ENCODE assay signal across 20 cellular contexts in the genomic region with DNA sequence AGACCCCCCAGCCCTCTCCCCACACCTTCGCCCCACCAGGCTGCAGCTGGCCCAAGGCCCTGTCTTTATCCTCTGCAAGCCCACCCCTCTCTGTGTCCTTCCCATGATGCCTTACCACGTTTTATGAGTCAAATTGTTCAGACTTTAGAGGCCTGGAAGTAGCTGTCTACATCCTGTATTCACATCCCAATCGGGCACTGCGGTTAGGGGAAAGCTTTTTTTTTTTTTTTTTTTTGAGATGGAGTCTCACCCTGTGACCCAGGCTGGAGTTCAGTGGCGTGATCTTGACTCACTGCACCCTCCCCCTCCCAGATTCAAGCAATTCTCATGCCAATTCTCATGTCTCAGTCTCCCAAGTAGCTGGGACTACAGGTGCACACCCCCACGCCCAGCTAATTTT.
A peak's percentile ranks its signal among the peaks of the same experiment; 100 is the strongest.
DNase-seq lines count a peak whose midpoint lies in the region; ATAC-seq and TF ChIP-seq lines count a peak whose summit lies in the region.
"Had no signal": no experiment of that assay in that cellular context is flagged by ENCODE, and none has a peak within 500 bp of the region (broad histone marks: within the 10 kb centered on the region; RNA-seq: fewer than 3 reads in every experiment).

No MANE protein-coding gene starts in this region.

- H3K27ac ChIP-seq in BLaER1: peak overlapping the region; percentile 35; the same call in 1 of the 2 replicates
- H3K27ac ChIP-seq in HEK293 (ENCODE audit: extremely low read depth, low read depth, low read length): no peak overlapping the region
- H3K27ac ChIP-seq: GM23248, Peyer's patch had no signal

- TF ChIP-seq CTCF in HEK293 (tag by site-specific recombination; IDR thresholded peaks at IDR 0.05): no peak
- TF ChIP-seq CTCF in retinal pigment epithelial cell (conservative IDR thresholded peaks at IDR 0.05; ENCODE audit: low read depth, low read length): no peak

- no peak for DNase-seq in effector memory CD8-positive, alpha-beta T cell
- DNase-seq in retinal pigment epithelial cell (ENCODE audit: low read depth): peak; percentile 31
- no peak for DNase-seq in stimulated activated CD4-positive, alpha-beta T cell treated with anti-CD3 and anti-CD28 coated beads, Interleukin-12 subunit alpha, Interleukin-12 subunit beta, amount 100 ng/mL, for 4 hours
- DNase-seq in pons (ENCODE audit: low spot score): no peak
- DNase-seq: DMS79, GM23248, KG1, NCI-H1105 treated with DMSO at 0.1 percent for 48 hours, NCI-H2081, NCI-H2171, NCI-H524 treated with DMSO at 0.1 percent for 48 hours, NCI-H82, Peyer's patch had no signal

- no peaks in the 10 kb centered on the region for H3K9me3 Mint-ChIP-seq in effector memory CD8-positive, alpha-beta T cell

- peak overlapping the region; percentile 15 to 16 for H3K27ac Mint-ChIP-seq in effector memory CD8-positive, alpha-beta T cell
- H3K27ac Mint-ChIP-seq: B cell had no signal

- H3K36me3 Mint-ChIP-seq in effector memory CD8-positive, alpha-beta T cell (ENCODE audit: insufficient read depth): peaks cover 10% of the 10 kb centered on the region

- peaks cover 0 to 3% of the 10 kb centered on the region in 2 donors for H3K4me1 Mint-ChIP-seq in effector memory CD8-positive, alpha-beta T cell (ENCODE audit: low read depth in 2 of 2)
- H3K4me1 Mint-ChIP-seq: B cell had no signal

- peak overlapping the region; percentile 47; the same call in 1 of the 2 replicates for H3K4me2 ChIP-seq in BLaER1
- H3K4me2 ChIP-seq: A549 had no signal

- POLR2A ChIA-PET in HEK293 (lab: Yijun Ruan, JAX): interaction anchor here (0.6 kb wide), 2 partner anchors 14 to 124 kb away, joined by 5 to 11 read pairs; no protein-coding TSS in a partner anchor

- H4K20me1 ChIP-seq in BLaER1: peaks cover 25% of the 10 kb centered on the region; the same call in 1 of the 2 replicates

- H3K27me3 Mint-ChIP-seq in effector memory CD8-positive, alpha-beta T cell: no peaks in the 10 kb centered on the region
- H3K27me3 Mint-ChIP-seq: B cell had no signal

- H3K27me3 ChIP-seq in BLaER1: no peaks in the 10 kb centered on the region
- H3K27me3 ChIP-seq: Peyer's patch had no signal

- H3K36me3 ChIP-seq in BLaER1: peaks cover 98% of the 10 kb centered on the region
- no peaks in the 10 kb centered on the region; a peak in 1 of 3 replicates for H3K36me3 ChIP-seq in HEK293 (ENCODE audit: control insufficient read depth in 2 of 2, insufficient read depth in 1 of 2, low read length in 2 of 2)
- H3K36me3 ChIP-seq: HAP-1 had no signal

- H3K4me1 ChIP-seq in BLaER1 (peaks cover 36% of the 10 kb centered on the region), HEK293 (ENCODE audit: control insufficient read depth, insufficient read depth, low read length) (no peaks in the 10 kb centered on the region)
- H3K4me1 ChIP-seq: Peyer's patch had no signal

- H3K9me3 ChIP-seq in BLaER1: no peaks in the 10 kb centered on the region
- H3K9me3 ChIP-seq in HEK293 (ENCODE audit: control insufficient read depth, insufficient read depth, low read depth, low read length): no peaks in the 10 kb centered on the region
- H3K9me3 ChIP-seq: A549, HAP-1, Peyer's patch had no signal

- no peak overlapping the region for H3K4me3 Mint-ChIP-seq in effector memory CD8-positive, alpha-beta T cell
- H3K4me3 Mint-ChIP-seq: B cell had no signal

- no peak overlapping the region for H3K9ac ChIP-seq in BLaER1
- H3K9ac ChIP-seq: GM23248 had no signal

- no peak for ATAC-seq in effector memory CD8-positive, alpha-beta T cell (replicated peaks)
- no peak for ATAC-seq in GM19328 (IDR thresholded peaks at IDR 0.05; ENCODE audit: unreplicated experiment)
- ATAC-seq: A549, SK-N-SH treated with all-trans-retinoic acid at 6 μM for 48 hours had no signal

- H3K4me3 ChIP-seq in BLaER1 (no peak overlapping the region), HEK293 (ENCODE audit: low read depth, low read length) (no peak overlapping the region), retinal pigment epithelial cell (ENCODE audit: low read length) (no peak overlapping the region)
- H3K4me3 ChIP-seq: A549, GM23248, HAP-1, Peyer's patch had no signal

- CTCF ChIA-PET in HEK293 (lab: Yijun Ruan, JAX): no interaction called here

TF ChIP-seq in HEK293, 187 proteins besides CTCF, POLR2A, EP300 and RAD21:
- TF ChIP-seq, protein P1, sequence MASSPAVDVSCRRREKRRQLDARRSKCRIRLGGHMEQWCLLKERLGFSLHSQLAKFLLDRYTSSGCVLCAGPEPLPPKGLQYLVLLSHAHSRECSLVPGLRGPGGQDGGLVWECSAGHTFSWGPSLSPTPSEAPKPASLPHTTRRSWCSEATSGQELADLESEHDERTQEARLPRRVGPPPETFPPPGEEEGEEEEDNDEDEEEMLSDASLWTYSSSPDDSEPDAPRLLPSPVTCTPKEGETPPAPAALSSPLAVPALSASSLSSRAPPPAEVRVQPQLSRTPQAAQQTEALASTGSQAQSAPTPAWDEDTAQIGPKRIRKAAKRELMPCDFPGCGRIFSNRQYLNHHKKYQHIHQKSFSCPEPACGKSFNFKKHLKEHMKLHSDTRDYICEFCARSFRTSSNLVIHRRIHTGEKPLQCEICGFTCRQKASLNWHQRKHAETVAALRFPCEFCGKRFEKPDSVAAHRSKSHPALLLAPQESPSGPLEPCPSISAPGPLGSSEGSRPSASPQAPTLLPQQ (tag by site-specific recombination; IDR thresholded peaks at IDR 0.05): peak; percentile 27; the same call in 1 of the 2 replicates
- 0 out of 2 replicates have a peak, but pooled peaks have one; percentile 3 for TF ChIP-seq ZFP69B (tag by site-specific recombination; IDR thresholded peaks at IDR 0.05)
- TF ChIP-seq ZNF302 (tag by site-specific recombination; IDR thresholded peaks at IDR 0.05; ENCODE audit: low read depth): no peak
